Comparison of ENCODE assay signal across 1 cellular context in the genomic region with DNA sequence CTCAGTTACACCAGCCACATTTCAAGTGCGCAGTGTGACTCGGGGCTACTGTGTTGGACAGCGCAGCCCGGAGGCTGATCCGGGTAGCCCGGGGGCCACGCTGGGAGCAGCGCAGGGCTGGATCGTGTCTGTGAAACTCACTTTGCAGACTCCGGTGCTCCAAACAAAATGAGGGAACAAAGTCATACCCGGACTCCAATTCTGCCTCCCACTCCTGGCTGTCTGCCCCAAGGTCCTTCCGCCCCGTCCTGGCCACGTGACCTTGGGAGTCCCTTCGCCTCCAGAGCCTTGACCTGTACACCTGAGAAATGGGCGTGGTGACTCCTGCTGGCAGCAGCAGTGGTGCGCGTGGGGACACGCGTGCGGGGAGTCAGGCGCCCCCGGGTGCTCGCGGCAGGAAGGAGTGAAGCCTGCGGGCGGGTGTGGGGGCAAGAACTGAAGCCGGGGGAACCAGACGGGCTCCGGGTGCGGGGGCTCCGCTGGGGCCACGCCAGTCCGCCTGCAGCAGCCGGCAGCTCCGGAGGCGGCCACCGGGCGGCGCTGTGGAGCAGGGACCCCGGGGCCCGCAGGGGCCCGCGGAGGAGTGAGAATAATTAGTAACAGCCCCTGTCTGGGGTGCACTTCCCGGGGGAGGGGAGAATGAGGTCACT.
TF ChIP-seq lines count a peak whose summit lies in the region.

No MANE protein-coding gene starts in this region.

TF ChIP-seq in HepG2, 621 proteins besides CTCF, POLR2A, EP300 and RAD21 (continues in another document):
- TF ChIP-seq ZBTB38 (CRISPR knock-in tag; IDR thresholded peaks at IDR 0.05) (no peak), ZNF446 (CRISPR knock-in tag; IDR thresholded peaks at IDR 0.05) (no peak), ESRRA (CRISPR knock-in tag; IDR thresholded peaks at IDR 0.05; ENCODE audit: low read depth) (0 out of 2 replicates have a peak, but pooled peaks have one; percentile 28), ZNF142 (CRISPR knock-in tag; IDR thresholded peaks at IDR 0.05) (no peak), XRCC5 (optimal IDR thresholded peaks at IDR 0.05; ENCODE audit: low read length) (peak; percentile 20), GABPA (IDR thresholded peaks at IDR 0.05; ENCODE audit: low read depth, low read length) (no peak), GABPA (CRISPR knock-in tag; IDR thresholded peaks at IDR 0.05; ENCODE audit: low read depth) (no peak), TCF7L2 (IDR thresholded peaks at IDR 0.05; ENCODE audit: low read depth, low read length) (no peak), HDAC1 (CRISPR knock-in tag; IDR thresholded peaks at IDR 0.05) (0 out of 2 replicates have a peak, but pooled peaks have one; percentile 31), ZNF230 (CRISPR knock-in tag; IDR thresholded peaks at IDR 0.05) (no peak), RCOR2 (CRISPR knock-in tag; IDR thresholded peaks at IDR 0.05) (peak; percentile 69; the same call in 1 of the 2 replicates), ZNF547 (CRISPR knock-in tag; IDR thresholded peaks at IDR 0.05) (no peak), KDM6A (CRISPR knock-in tag; IDR thresholded peaks at IDR 0.05; ENCODE audit: low read depth) (no peak), ZNF781 (CRISPR knock-in tag; IDR thresholded peaks at IDR 0.05; ENCODE audit: borderline replicate concordance, not compliant biosample characterization) (no peak), UBTF (CRISPR knock-in tag; IDR thresholded peaks at IDR 0.05) (0 out of 2 replicates have a peak, but pooled peaks have one; percentile 17), SCMH1 (CRISPR knock-in tag; IDR thresholded peaks at IDR 0.05; ENCODE audit: borderline replicate concordance) (no peak), ZNF607 (CRISPR knock-in tag; IDR thresholded peaks at IDR 0.05; ENCODE audit: borderline replicate concordance) (no peak), ZNF232 (CRISPR knock-in tag; IDR thresholded peaks at IDR 0.05; ENCODE audit: borderline replicate concordance) (no peak), ZNF180 (CRISPR knock-in tag; IDR thresholded peaks at IDR 0.05; ENCODE audit: borderline replicate concordance, low read depth) (no peak), KLF12 (CRISPR knock-in tag; IDR thresholded peaks at IDR 0.05; ENCODE audit: borderline replicate concordance) (no peak), TBX3 (IDR thresholded peaks at IDR 0.05; ENCODE audit: borderline replicate concordance) (no peak), CENPT (CRISPR knock-in tag; IDR thresholded peaks at IDR 0.05; ENCODE audit: low read depth) (no peak), NR2F6 (IDR thresholded peaks at IDR 0.05) (no peak), NR2F6 (CRISPR knock-in tag; IDR thresholded peaks at IDR 0.05) (peak; percentile 35; the same call in 1 of the 2 replicates), CCDC6 (CRISPR knock-in tag; IDR thresholded peaks at IDR 0.05) (no peak), HDAC2 (CRISPR knock-in tag; IDR thresholded peaks at IDR 0.05) (peak; percentile 21; the same call in 1 of the 2 replicates), ZNF549 (CRISPR knock-in tag; IDR thresholded peaks at IDR 0.05) (no peak), USF2 (IDR thresholded peaks at IDR 0.05; ENCODE audit: low read depth, low read length) (peak; percentile 10; the same call in 1 of the 2 replicates), USF2 (CRISPR knock-in tag; IDR thresholded peaks at IDR 0.05; ENCODE audit: borderline replicate concordance) (peak; percentile 61; the same call in 1 of the 2 replicates), REL (CRISPR knock-in tag; conservative IDR thresholded peaks at IDR 0.05) (no peak), RXRA (CRISPR knock-in tag; IDR thresholded peaks at IDR 0.05) (peak; percentile 42; the same call in 1 of the 2 replicates), ZNF235 (CRISPR knock-in tag; IDR thresholded peaks at IDR 0.05; ENCODE audit: borderline replicate concordance) (no peak), ZNF709 (CRISPR knock-in tag; IDR thresholded peaks at IDR 0.05) (no peak), NAIF1 (CRISPR knock-in tag; IDR thresholded peaks at IDR 0.05; ENCODE audit: borderline replicate concordance) (0 out of 2 replicates have a peak, but pooled peaks have one; percentile 18), CAMTA2 (CRISPR knock-in tag; IDR thresholded peaks at IDR 0.05; ENCODE audit: borderline replicate concordance) (no peak), BCL6 (CRISPR knock-in tag; IDR thresholded peaks at IDR 0.05) (no peak)
- TF ChIP-seq, protein P1, sequence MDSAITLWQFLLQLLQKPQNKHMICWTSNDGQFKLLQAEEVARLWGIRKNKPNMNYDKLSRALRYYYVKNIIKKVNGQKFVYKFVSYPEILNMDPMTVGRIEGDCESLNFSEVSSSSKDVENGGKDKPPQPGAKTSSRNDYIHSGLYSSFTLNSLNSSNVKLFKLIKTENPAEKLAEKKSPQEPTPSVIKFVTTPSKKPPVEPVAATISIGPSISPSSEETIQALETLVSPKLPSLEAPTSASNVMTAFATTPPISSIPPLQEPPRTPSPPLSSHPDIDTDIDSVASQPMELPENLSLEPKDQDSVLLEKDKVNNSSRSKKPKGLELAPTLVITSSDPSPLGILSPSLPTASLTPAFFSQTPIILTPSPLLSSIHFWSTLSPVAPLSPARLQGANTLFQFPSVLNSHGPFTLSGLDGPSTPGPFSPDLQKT (CRISPR knock-in tag; IDR thresholded peaks at IDR 0.05; ENCODE audit: borderline replicate concordance) = no peak
- TF ChIP-seq, protein P2, sequence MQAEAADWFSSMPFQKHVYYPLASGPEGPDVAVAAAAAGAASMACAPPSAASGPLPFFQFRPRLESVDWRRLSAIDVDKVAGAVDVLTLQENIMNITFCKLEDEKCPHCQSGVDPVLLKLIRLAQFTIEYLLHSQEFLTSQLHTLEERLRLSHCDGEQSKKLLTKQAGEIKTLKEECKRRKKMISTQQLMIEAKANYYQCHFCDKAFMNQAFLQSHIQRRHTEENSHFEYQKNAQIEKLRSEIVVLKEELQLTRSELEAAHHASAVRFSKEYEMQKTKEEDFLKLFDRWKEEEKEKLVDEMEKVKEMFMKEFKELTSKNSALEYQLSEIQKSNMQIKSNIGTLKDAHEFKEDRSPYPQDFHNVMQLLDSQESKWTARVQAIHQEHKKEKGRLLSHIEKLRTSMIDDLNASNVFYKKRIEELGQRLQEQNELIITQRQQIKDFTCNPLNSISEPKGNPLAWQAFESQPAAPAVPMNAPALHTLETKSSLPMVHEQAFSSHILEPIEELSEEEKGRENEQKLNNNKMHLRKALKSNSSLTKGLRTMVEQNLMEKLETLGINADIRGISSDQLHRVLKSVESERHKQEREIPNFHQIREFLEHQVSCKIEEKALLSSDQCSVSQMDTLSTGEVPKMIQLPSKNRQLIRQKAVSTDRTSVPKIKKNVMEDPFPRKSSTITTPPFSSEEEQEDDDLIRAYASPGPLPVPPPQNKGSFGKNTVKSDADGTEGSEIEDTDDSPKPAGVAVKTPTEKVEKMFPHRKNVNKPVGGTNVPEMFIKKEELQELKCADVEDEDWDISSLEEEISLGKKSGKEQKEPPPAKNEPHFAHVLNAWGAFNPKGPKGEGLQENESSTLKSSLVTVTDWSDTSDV (CRISPR knock-in tag; IDR thresholded peaks at IDR 0.05) = 0 out of 2 replicates have a peak, but pooled peaks have one; percentile 39
- TF ChIP-seq, protein P3, sequence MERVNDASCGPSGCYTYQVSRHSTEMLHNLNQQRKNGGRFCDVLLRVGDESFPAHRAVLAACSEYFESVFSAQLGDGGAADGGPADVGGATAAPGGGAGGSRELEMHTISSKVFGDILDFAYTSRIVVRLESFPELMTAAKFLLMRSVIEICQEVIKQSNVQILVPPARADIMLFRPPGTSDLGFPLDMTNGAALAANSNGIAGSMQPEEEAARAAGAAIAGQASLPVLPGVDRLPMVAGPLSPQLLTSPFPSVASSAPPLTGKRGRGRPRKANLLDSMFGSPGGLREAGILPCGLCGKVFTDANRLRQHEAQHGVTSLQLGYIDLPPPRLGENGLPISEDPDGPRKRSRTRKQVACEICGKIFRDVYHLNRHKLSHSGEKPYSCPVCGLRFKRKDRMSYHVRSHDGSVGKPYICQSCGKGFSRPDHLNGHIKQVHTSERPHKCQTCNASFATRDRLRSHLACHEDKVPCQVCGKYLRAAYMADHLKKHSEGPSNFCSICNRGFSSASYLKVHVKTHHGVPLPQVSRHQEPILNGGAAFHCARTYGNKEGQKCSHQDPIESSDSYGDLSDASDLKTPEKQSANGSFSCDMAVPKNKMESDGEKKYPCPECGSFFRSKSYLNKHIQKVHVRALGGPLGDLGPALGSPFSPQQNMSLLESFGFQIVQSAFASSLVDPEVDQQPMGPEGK (CRISPR knock-in tag; IDR thresholded peaks at IDR 0.05) = peak; percentile 67; the same call in 1 of the 2 replicates
- TF ChIP-seq, protein P4, sequence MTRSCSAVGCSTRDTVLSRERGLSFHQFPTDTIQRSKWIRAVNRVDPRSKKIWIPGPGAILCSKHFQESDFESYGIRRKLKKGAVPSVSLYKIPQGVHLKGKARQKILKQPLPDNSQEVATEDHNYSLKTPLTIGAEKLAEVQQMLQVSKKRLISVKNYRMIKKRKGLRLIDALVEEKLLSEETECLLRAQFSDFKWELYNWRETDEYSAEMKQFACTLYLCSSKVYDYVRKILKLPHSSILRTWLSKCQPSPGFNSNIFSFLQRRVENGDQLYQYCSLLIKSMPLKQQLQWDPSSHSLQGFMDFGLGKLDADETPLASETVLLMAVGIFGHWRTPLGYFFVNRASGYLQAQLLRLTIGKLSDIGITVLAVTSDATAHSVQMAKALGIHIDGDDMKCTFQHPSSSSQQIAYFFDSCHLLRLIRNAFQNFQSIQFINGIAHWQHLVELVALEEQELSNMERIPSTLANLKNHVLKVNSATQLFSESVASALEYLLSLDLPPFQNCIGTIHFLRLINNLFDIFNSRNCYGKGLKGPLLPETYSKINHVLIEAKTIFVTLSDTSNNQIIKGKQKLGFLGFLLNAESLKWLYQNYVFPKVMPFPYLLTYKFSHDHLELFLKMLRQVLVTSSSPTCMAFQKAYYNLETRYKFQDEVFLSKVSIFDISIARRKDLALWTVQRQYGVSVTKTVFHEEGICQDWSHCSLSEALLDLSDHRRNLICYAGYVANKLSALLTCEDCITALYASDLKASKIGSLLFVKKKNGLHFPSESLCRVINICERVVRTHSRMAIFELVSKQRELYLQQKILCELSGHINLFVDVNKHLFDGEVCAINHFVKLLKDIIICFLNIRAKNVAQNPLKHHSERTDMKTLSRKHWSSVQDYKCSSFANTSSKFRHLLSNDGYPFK (CRISPR knock-in tag; IDR thresholded peaks at IDR 0.05; ENCODE audit: borderline replicate concordance) = no peak
